12 cellular contexts compared by ENCODE assay signal in genomic region chr14:40122978-40123648, GRCh38.
A peak's percentile ranks its signal among the peaks of the same experiment; 100 is the strongest.
DNase-seq lines count a peak whose midpoint lies in the region; ATAC-seq and TF ChIP-seq lines count a peak whose summit lies in the region.
"Had no signal": no experiment of that assay in that cellular context is flagged by ENCODE, and none has a peak within 500 bp of the region (broad histone marks: within the 10 kb centered on the region; RNA-seq: fewer than 3 reads in every experiment).

No MANE protein-coding gene starts in this region.

- H3K4me3 Mint-ChIP-seq in stimulated activated effector memory CD8-positive, alpha-beta T cell treated with anti-CD3 and anti-CD28 coated beads, Interleukin-12 subunit alpha, Interleukin-12 subunit beta, amount 100 ng/mL, for 72 hours: no peak overlapping the region
- H3K4me3 Mint-ChIP-seq: T-helper 2 cell treated with Interferon-gamma antibody and Interleukin-4, amounts not matched to agents 5 μg/mL and 100 μg/mL, for 36 hours had no signal

- H3K9ac ChIP-seq in HUES48 (ENCODE audit: low read depth, low read length): no peak overlapping the region

- H3K27ac ChIP-seq in cardiac muscle cell: peak overlapping the region; percentile 55
- H3K27ac ChIP-seq in HUES48 (ENCODE audit: low read depth, low read length): peak overlapping the region; percentile 45
- H3K27ac ChIP-seq: A549 had no signal

- H3K9me3 Mint-ChIP-seq in stimulated activated effector memory CD8-positive, alpha-beta T cell treated with anti-CD3 and anti-CD28 coated beads, Interleukin-12 subunit alpha, Interleukin-12 subunit beta, amount 100 ng/mL, for 72 hours: peaks cover 6% of the 10 kb centered on the region

- H3K36me3 ChIP-seq in cardiac muscle cell: no peaks in the 10 kb centered on the region
- H3K36me3 ChIP-seq in HUES48 (ENCODE audit: control insufficient read depth, insufficient read depth, low read length): no peaks in the 10 kb centered on the region

- H3K9me3 ChIP-seq in cardiac muscle cell (ENCODE audit: low read depth) (no peaks in the 10 kb centered on the region), HUES48 (ENCODE audit: control insufficient read depth, insufficient read depth, low read length) (no peaks in the 10 kb centered on the region)
- H3K9me3 ChIP-seq: A549 had no signal

- H3K36me3 Mint-ChIP-seq in stimulated activated effector memory CD8-positive, alpha-beta T cell treated with anti-CD3 and anti-CD28 coated beads, Interleukin-12 subunit alpha, Interleukin-12 subunit beta, amount 100 ng/mL, for 72 hours: no peaks in the 10 kb centered on the region

- no peaks in the 10 kb centered on the region for H3K4me1 Mint-ChIP-seq in stimulated activated effector memory CD8-positive, alpha-beta T cell treated with anti-CD3 and anti-CD28 coated beads, Interleukin-12 subunit alpha, Interleukin-12 subunit beta, amount 100 ng/mL, for 72 hours

- intact Hi-C loops in Right ventricle myocardium superior (cut with DNase I): no loop called here

- ATAC-seq in Right ventricle myocardium superior (ENCODE audit: poor library complexity) (no peak), HG02884 (IDR thresholded peaks at IDR 0.05; ENCODE audit: unreplicated experiment) (no peak)
- ATAC-seq in stimulated activated effector memory CD8-positive, alpha-beta T cell treated with anti-CD3 and anti-CD28 coated beads, Interleukin-12 subunit alpha, Interleukin-12 subunit beta, amount 100 ng/mL, for 72 hours: peak; percentile 34
- ATAC-seq: A549, K562 had no signal

- H3K4me1 ChIP-seq in cardiac muscle cell (ENCODE audit: low read depth) (peaks cover 16% of the 10 kb centered on the region), HUES48 (ENCODE audit: control insufficient read depth, insufficient read depth, low read length) (peaks cover 13% of the 10 kb centered on the region)
- H3K4me1 ChIP-seq: A549 had no signal

- H3K4me3 ChIP-seq in cardiac muscle cell (no peak overlapping the region), HUES48 (ENCODE audit: low read depth, low read length) (peak overlapping the region; percentile 46), epithelial cell of esophagus (ENCODE audit: low read length) (no peak overlapping the region)
- H3K4me3 ChIP-seq: A549, K562 had no signal

- peak in 1 of 2 donors; percentile 24 for DNase-seq in cardiac muscle cell (ENCODE audit: low read depth in 1 of 2, low spot score in 1 of 2)
- no peak for DNase-seq in Right ventricle myocardium superior
- DNase-seq in epithelial cell of esophagus (ENCODE audit: low read depth): peak; percentile 57
- no peak for DNase-seq in stimulated activated effector memory CD8-positive, alpha-beta T cell treated with anti-CD3 and anti-CD28 coated beads, Interleukin-12 subunit alpha, Interleukin-12 subunit beta, amount 100 ng/mL, for 72 hours (ENCODE audit: low spot score in 2 of 2)
- no peak for DNase-seq in stimulated activated CD4-positive, alpha-beta T cell treated with anti-CD3 and anti-CD28 coated beads, Interleukin-12 subunit alpha, Interleukin-12 subunit beta, amount 100 ng/mL, for 4 hours
- DNase-seq in NCI-H2227 (lab: John Stamatoyannopoulos, UW; ENCODE audit: unreplicated experiment): no peak
- DNase-seq: posterior cingulate gyrus had no signal

- H3K27ac Mint-ChIP-seq in stimulated activated effector memory CD8-positive, alpha-beta T cell treated with anti-CD3 and anti-CD28 coated beads, Interleukin-12 subunit alpha, Interleukin-12 subunit beta, amount 100 ng/mL, for 72 hours: no peak overlapping the region
- H3K27ac Mint-ChIP-seq: T-helper 2 cell treated with Interferon-gamma antibody and Interleukin-4, amounts not matched to agents 5 μg/mL and 100 μg/mL, for 36 hours had no signal

- H3K27me3 ChIP-seq in cardiac muscle cell (no peaks in the 10 kb centered on the region), HUES48 (ENCODE audit: control insufficient read depth, insufficient read depth, low read length) (no peaks in the 10 kb centered on the region)

- no peak for TF ChIP-seq CTCF in cardiac muscle cell (IDR thresholded peaks at IDR 0.05; ENCODE audit: low read depth, low read length)
- TF ChIP-seq CTCF in epithelial cell of esophagus (IDR thresholded peaks at IDR 0.05; ENCODE audit: insufficient read depth, low read depth, low read length, missing control alignments): no peak
